In the genomic region with DNA sequence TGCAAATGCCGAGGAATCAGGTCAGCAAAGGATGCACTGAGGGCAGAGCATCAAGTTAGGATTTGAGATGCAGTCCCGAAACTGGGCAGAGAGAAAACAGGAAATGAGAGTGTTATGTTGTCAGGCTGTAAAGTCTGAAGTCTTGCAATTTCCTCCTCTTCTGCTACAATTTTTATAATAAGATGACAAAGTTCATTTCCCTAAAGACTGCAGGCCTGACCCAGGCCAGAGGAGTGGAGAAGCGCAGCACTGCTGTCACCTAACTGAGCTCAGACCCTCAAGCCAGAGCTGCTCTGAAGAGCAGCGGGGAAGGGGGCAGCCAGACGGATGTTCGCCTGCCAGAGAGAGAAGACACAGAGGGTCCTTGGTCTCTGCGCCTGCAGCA, we compare ENCODE assay signal across 9 cellular contexts. TPM values are rescaled to one million over a fixed set of nuclear protein-coding genes. Genes with fewer than 3 reads are reported as not detected.
DNase-seq lines count a peak whose midpoint lies in the region; ATAC-seq lines count a peak whose summit lies in the region.
"Had no signal": no experiment of that assay in that cellular context is flagged by ENCODE, and none has a peak within 500 bp of the region (broad histone marks: within the 10 kb centered on the region; RNA-seq: fewer than 3 reads in every experiment).

No MANE protein-coding gene starts in this region.

- H3K9me3 Mint-ChIP-seq in activated T-cell treated with anti-CD3 and anti-CD28 coated beads, Interleukin-2, amount 50 U/mL, for 24 hours, result peaks cover 11% of the 10 kb centered on the region
- peaks cover 17% of the 10 kb centered on the region for H3K9me3 Mint-ChIP-seq in activated CD8-positive, alpha-beta T cell treated with anti-CD3 and anti-CD28 coated beads, Interleukin-2, amount 10 ng/mL, durations not matched to agents 7 days and 5 days (ENCODE audit: insufficient read depth)
- H3K9me3 Mint-ChIP-seq in stimulated activated naive CD8-positive, alpha-beta T cell treated with anti-CD3 and anti-CD28 coated beads, Interleukin-15, amount 100 ng/mL, for 72 hours, result peaks cover 8% of the 10 kb centered on the region in 2 donors

- CTCF ChIA-PET in activated CD8-positive, alpha-beta T cell treated with anti-CD3 and anti-CD28 coated beads, Interleukin-2, amount 10 ng/mL, durations not matched to agents 7 days and 5 days (lab: Charles Lee), result no interaction called here

- H3K27me3 Mint-ChIP-seq in activated T-cell treated with anti-CD3 and anti-CD28 coated beads, Interleukin-2, amount 50 U/mL, for 24 hours, result no peaks in the 10 kb centered on the region
- no peaks in the 10 kb centered on the region for H3K27me3 Mint-ChIP-seq in activated CD8-positive, alpha-beta T cell treated with anti-CD3 and anti-CD28 coated beads, Interleukin-2, amount 10 ng/mL, durations not matched to agents 7 days and 5 days (ENCODE audit: low read depth)
- H3K27me3 Mint-ChIP-seq in stimulated activated naive CD8-positive, alpha-beta T cell treated with anti-CD3 and anti-CD28 coated beads, Interleukin-15, amount 100 ng/mL, for 72 hours, result no peaks in the 10 kb centered on the region

- peaks cover 46% of the 10 kb centered on the region for H3K4me1 Mint-ChIP-seq in activated T-cell treated with anti-CD3 and anti-CD28 coated beads, Interleukin-2, amount 50 U/mL, for 24 hours (ENCODE audit: low read depth)
- H3K4me1 Mint-ChIP-seq in activated CD8-positive, alpha-beta T cell treated with anti-CD3 and anti-CD28 coated beads, Interleukin-2, amount 10 ng/mL, durations not matched to agents 7 days and 5 days (ENCODE audit: low read depth), result peaks cover 40% of the 10 kb centered on the region
- peaks cover 59% of the 10 kb centered on the region for H3K4me1 Mint-ChIP-seq in stimulated activated naive CD8-positive, alpha-beta T cell treated with anti-CD3 and anti-CD28 coated beads, Interleukin-15, amount 100 ng/mL, for 72 hours

- peak; percentile 79 for ATAC-seq in HG03064 (IDR thresholded peaks at IDR 0.05; ENCODE audit: low read depth, unreplicated experiment)
- ATAC-seq in activated CD8-positive, alpha-beta T cell treated with anti-CD3 and anti-CD28 coated beads, Interleukin-2, amount 10 ng/mL, durations not matched to agents 7 days and 5 days, result peak; percentile 57
- peak; percentile 75 for ATAC-seq in stimulated activated naive CD8-positive, alpha-beta T cell treated with anti-CD3 and anti-CD28 coated beads, Interleukin-15, amount 100 ng/mL, for 72 hours

- H3K27ac Mint-ChIP-seq in activated T-cell treated with anti-CD3 and anti-CD28 coated beads, Interleukin-2, amount 50 U/mL, for 24 hours, result peak overlapping the region; percentile 86
- peak overlapping the region; percentile 84 for H3K27ac Mint-ChIP-seq in activated CD8-positive, alpha-beta T cell treated with anti-CD3 and anti-CD28 coated beads, Interleukin-2, amount 10 ng/mL, durations not matched to agents 7 days and 5 days
- H3K27ac Mint-ChIP-seq in stimulated activated naive CD8-positive, alpha-beta T cell treated with anti-CD3 and anti-CD28 coated beads, Interleukin-15, amount 100 ng/mL, for 72 hours, result peak overlapping the region; percentile 82 to 84

- DNase-seq in activated T-cell treated with anti-CD3 and anti-CD28 coated beads, Interleukin-2, amount 50 U/mL, for 24 hours, result no peak
- DNase-seq in activated T-cell treated with anti-CD3 and anti-CD28 coated beads for 4 hours (no peak), DMS79 treated with DMSO at 0.1 percent for 48 hours (lab: John Stamatoyannopoulos, UW) (no peak), NCI-H1105 (lab: John Stamatoyannopoulos, UW) (no peak), posterior cingulate gyrus (no peak)
- DNase-seq in activated CD8-positive, alpha-beta T cell treated with anti-CD3 and anti-CD28 coated beads, Interleukin-2, amount 10 ng/mL, durations not matched to agents 7 days and 5 days, result no peak
- peak in 1 of 2 donors; percentile 30 for DNase-seq in stimulated activated naive CD8-positive, alpha-beta T cell treated with anti-CD3 and anti-CD28 coated beads, Interleukin-15, amount 100 ng/mL, for 72 hours

- intact Hi-C loops in posterior cingulate gyrus (cut with DNase I), result no loop called here

- H3K4me3 Mint-ChIP-seq in activated T-cell treated with anti-CD3 and anti-CD28 coated beads, Interleukin-2, amount 50 U/mL, for 24 hours, result no peak overlapping the region
- peak overlapping the region; percentile 46 for H3K4me3 Mint-ChIP-seq in activated CD8-positive, alpha-beta T cell treated with anti-CD3 and anti-CD28 coated beads, Interleukin-2, amount 10 ng/mL, durations not matched to agents 7 days and 5 days
- H3K4me3 Mint-ChIP-seq in stimulated activated naive CD8-positive, alpha-beta T cell treated with anti-CD3 and anti-CD28 coated beads, Interleukin-15, amount 100 ng/mL, for 72 hours, result peak overlapping the region; percentile 43 to 73

- H3K36me3 Mint-ChIP-seq in activated T-cell treated with anti-CD3 and anti-CD28 coated beads, Interleukin-2, amount 50 U/mL, for 24 hours (ENCODE audit: low read depth), result peaks cover 4% of the 10 kb centered on the region
- peaks cover 17% of the 10 kb centered on the region for H3K36me3 Mint-ChIP-seq in activated CD8-positive, alpha-beta T cell treated with anti-CD3 and anti-CD28 coated beads, Interleukin-2, amount 10 ng/mL, durations not matched to agents 7 days and 5 days (ENCODE audit: low read depth)

- POLR2A ChIA-PET in activated CD8-positive, alpha-beta T cell treated with anti-CD3 and anti-CD28 coated beads, Interleukin-2, amount 10 ng/mL, durations not matched to agents 7 days and 5 days (lab: Charles Lee), result no interaction called here

RNA-seq across cellular contexts. Expression of gene AOAH, which starts 12.5 kb away (rescaled TPM):
- 10 to 100 TPM; 17.7 to 18.0 TPM for total RNA-seq in activated CD8-positive, alpha-beta T cell treated with anti-CD3 and anti-CD28 coated beads, Interleukin-2, amount 10 ng/mL, durations not matched to agents 7 days and 5 days
- total RNA-seq: pulmonary artery endothelial cell had no signal
